Comparison of ENCODE assay signal across 9 cellular contexts in genomic region chr5:50744761-50745160, GRCh38.
DNase-seq lines count a peak whose midpoint lies in the region; ATAC-seq, FAIRE-seq and TF ChIP-seq lines count a peak whose summit lies in the region.
"Had no signal": no experiment of that assay in that cellular context is flagged by ENCODE, and none has a peak within 500 bp of the region (broad histone marks: within the 10 kb centered on the region; RNA-seq: fewer than 3 reads in every experiment).

No MANE protein-coding gene starts in this region.

- ATAC-seq in activated T-cell treated with anti-CD3 and anti-CD28 coated beads, Interleukin-2, amount 50 U/mL, for 4 hours, result peak; percentile 66 to 68
- peak; percentile 65 for ATAC-seq in HG02840 (IDR thresholded peaks at IDR 0.05; ENCODE audit: low FRiP score, unreplicated experiment)
- ATAC-seq in stimulated activated naive CD8-positive, alpha-beta T cell treated with anti-CD3 and anti-CD28 coated beads, Interleukin-15, Interleukin-2, amounts not matched to agents 100 U/mL and 50 U/mL, for 24 hours, result peak; percentile 56

- H3K9ac ChIP-seq in neural progenitor cell, result no peak overlapping the region

- H2AFZ ChIP-seq in neural progenitor cell (replicated peaks), result no peak overlapping the region

- no peaks in the 10 kb centered on the region for H3K36me3 ChIP-seq in neural progenitor cell

- TF ChIP-seq CTCF in fibroblast of pulmonary artery (IDR thresholded peaks at IDR 0.05; ENCODE audit: low read length, missing control alignments) (no peak), neural progenitor cell (IDR thresholded peaks at IDR 0.05) (no peak)

- peaks cover 82% of the 10 kb centered on the region for H3K79me2 ChIP-seq in neural progenitor cell (ENCODE audit: low read depth)

- peaks cover 66% of the 10 kb centered on the region for H3K4me1 Mint-ChIP-seq in activated T-cell treated with anti-CD3 and anti-CD28 coated beads, Interleukin-2, amount 50 U/mL, for 4 hours (ENCODE audit: low read depth)
- H3K4me1 Mint-ChIP-seq in neural progenitor cell, result peaks cover 13% of the 10 kb centered on the region

- no peaks in the 10 kb centered on the region for H3K27me3 ChIP-seq in neural progenitor cell

- DNase-seq in activated T-cell treated with anti-CD3 and anti-CD28 coated beads, Interleukin-2, amount 50 U/mL, for 4 hours, result no peak
- DNase-seq in activated T-cell treated with anti-CD3 and anti-CD28 coated beads, Interleukin-2, amount 50 U/mL, for 48 hours, result no peak
- DNase-seq in RCC 7860 (ENCODE audit: low spot score) (peak; percentile 40), fibroblast of pulmonary artery (ENCODE audit: low read depth) (peak; percentile 11), dermis blood vessel endothelial cell (no peak), neural progenitor cell (ENCODE audit: low spot score) (no peak)
- DNase-seq in stimulated activated naive CD8-positive, alpha-beta T cell treated with anti-CD3 and anti-CD28 coated beads, Interleukin-15, Interleukin-2, amounts not matched to agents 100 U/mL and 50 U/mL, for 24 hours, result no peak

- H3K4me3 Mint-ChIP-seq in activated T-cell treated with anti-CD3 and anti-CD28 coated beads, Interleukin-2, amount 50 U/mL, for 4 hours, result peak overlapping the region; percentile 84
- no peak overlapping the region for H3K4me3 Mint-ChIP-seq in neural progenitor cell

- H3K27ac Mint-ChIP-seq in neural progenitor cell, result no peak overlapping the region

- peak overlapping the region; percentile 21 for H3K4me3 ChIP-seq in fibroblast of pulmonary artery (replicated peaks; ENCODE audit: low read depth, low read length)
- H3K4me3 ChIP-seq in neural progenitor cell, result no peak overlapping the region

- H4K20me1 ChIP-seq in neural progenitor cell (ENCODE audit: low read depth), result no peaks in the 10 kb centered on the region

- H3F3A ChIP-seq in neural progenitor cell (ENCODE audit: low read depth), result no peaks in the 10 kb centered on the region

- peak; percentile 37 for FAIRE-seq in RCC 7860 (lab: Jason Lieb, UNC)

- no peaks in the 10 kb centered on the region for H3K27me3 Mint-ChIP-seq in activated T-cell treated with anti-CD3 and anti-CD28 coated beads, Interleukin-2, amount 50 U/mL, for 4 hours (ENCODE audit: low read depth)
- no peaks in the 10 kb centered on the region for H3K27me3 Mint-ChIP-seq in neural progenitor cell (ENCODE audit: insufficient read depth, low read depth)

- peaks cover 9% of the 10 kb centered on the region for H3K4me1 ChIP-seq in neural progenitor cell

- H3K27ac ChIP-seq in neural progenitor cell, result no peak overlapping the region
- H3K27ac ChIP-seq: epithelial cell of prostate had no signal

- H3K9me3 ChIP-seq in neural progenitor cell (ENCODE audit: low read depth), result no peaks in the 10 kb centered on the region

- H3K9me3 Mint-ChIP-seq in activated T-cell treated with anti-CD3 and anti-CD28 coated beads, Interleukin-2, amount 50 U/mL, for 4 hours, result no peaks in the 10 kb centered on the region
- H3K9me3 Mint-ChIP-seq in neural progenitor cell, result peaks cover 2% of the 10 kb centered on the region

- H3K36me3 Mint-ChIP-seq in activated T-cell treated with anti-CD3 and anti-CD28 coated beads, Interleukin-2, amount 50 U/mL, for 4 hours (ENCODE audit: insufficient read depth), result peaks cover 11% of the 10 kb centered on the region
- peaks cover 4% of the 10 kb centered on the region for H3K36me3 Mint-ChIP-seq in neural progenitor cell

- no peak overlapping the region for H3K4me2 ChIP-seq in neural progenitor cell

Comparison
In these comparisons a context has a peak if more than half of its experiments do, and no peak if none do; other contexts are left out.
1. DNase-seq: peak in RCC 7860 (single experiment) and fibroblast of pulmonary artery (single experiment); none in activated T-cell treated with anti-CD3 and anti-CD28 coated beads, Interleukin-2, amount 50 U/mL, for 4 hours (single experiment), activated T-cell treated with anti-CD3 and anti-CD28 coated beads, Interleukin-2, amount 50 U/mL, for 48 hours (0 of 2), stimulated activated naive CD8-positive, alpha-beta T cell treated with anti-CD3 and anti-CD28 coated beads, Interleukin-15, Interleukin-2, amounts not matched to agents 100 U/mL and 50 U/mL, for 24 hours (single experiment), dermis blood vessel endothelial cell (single experiment) and neural progenitor cell (single experiment).
2. Peak in every context shown above with its lines, with median percentiles within 50 percentile points of each other: ATAC-seq.